In genomic region chr6:3372184-3372846, GRCh38 we compare ENCODE assay signal across 16 cellular contexts.
A peak's percentile ranks its signal among the peaks of the same experiment; 100 is the strongest.
DNase-seq lines count a peak whose midpoint lies in the region; ATAC-seq, FAIRE-seq and TF ChIP-seq lines count a peak whose summit lies in the region.
"Had no signal": no experiment of that assay in that cellular context is flagged by ENCODE, and none has a peak within 500 bp of the region (broad histone marks: within the 10 kb centered on the region; RNA-seq: fewer than 3 reads in every experiment).

No MANE protein-coding gene starts in this region.

- peaks cover 23% of the 10 kb centered on the region for H3K4me1 Mint-ChIP-seq in T-helper 2 cell treated with Interferon-gamma antibody and Interleukin-4, amounts not matched to agents 5 μg/mL and 100 μg/mL, for 36 hours (ENCODE audit: low read depth)

- no peak overlapping the region for H3K9ac ChIP-seq in HCT116 (ENCODE audit: low read length)

- no peak overlapping the region for H3K27ac Mint-ChIP-seq in T-helper 2 cell treated with Interferon-gamma antibody and Interleukin-4, amounts not matched to agents 5 μg/mL and 100 μg/mL, for 36 hours
- H3K27ac Mint-ChIP-seq: activated T-cell treated with anti-CD3 and anti-CD28 coated beads, Interleukin-2, amount 50 U/mL, for 72 hours; stimulated activated naive CD8-positive, alpha-beta T cell treated with anti-CD3 and anti-CD28 coated beads, Interleukin-15, Interleukin-2, amounts not matched to agents 100 ng/mL and 50 ng/mL, for 24 hours; T-helper 1 cell treated with Interleukin-12 subunit alpha and Interleukin-12 subunit beta and Interleukin-4 antibody, amounts not matched to agents 30 μg/mL and 1 μg/mL, for 36 hours had no signal

- no peaks in the 10 kb centered on the region for H3K36me3 Mint-ChIP-seq in T-helper 2 cell treated with Interferon-gamma antibody and Interleukin-4, amounts not matched to agents 5 μg/mL and 100 μg/mL, for 36 hours (ENCODE audit: low read depth)

- no peak for TF ChIP-seq EP300 in A549 (IDR thresholded peaks at IDR 0.05)

- in situ Hi-C loops in astrocyte of the spinal cord (cut with HindIII; ENCODE audit: low sequenced_read_pairs), result no loop called here

- POLR2A ChIA-PET in A549 (lab: Yijun Ruan, JAX), result no interaction called here
- POLR2A ChIA-PET in HCT116 (lab: Charles Lee), result no interaction called here

- H3K4me3 ChIP-seq in A549, result no peak overlapping the region
- no peak overlapping the region for H3K4me3 ChIP-seq in HCT116 (replicated peaks in 1 of 2; ENCODE audit: low read depth in 1 of 2, low read length in 2 of 2)
- no peak overlapping the region for H3K4me3 ChIP-seq in astrocyte of the spinal cord (ENCODE audit: low read depth, low read length)
- H3K4me3 ChIP-seq: lower lobe of right lung had no signal

- no peaks in the 10 kb centered on the region for H3K36me3 ChIP-seq in HCT116 (ENCODE audit: control insufficient read depth in 1 of 2, insufficient read depth in 2 of 2, low read length in 2 of 2)
- H3K36me3 ChIP-seq: lower lobe of right lung had no signal

- TF ChIP-seq RAD21 in A549 (conservative IDR thresholded peaks at IDR 0.05 in 1 of 2, IDR thresholded peaks at IDR 0.05 in 1 of 2), result no peak
- peak; percentile 27; the same call in 1 of the 2 replicates for TF ChIP-seq RAD21 in HCT116 (IDR thresholded peaks at IDR 0.05; ENCODE audit: low read depth)

- ATAC-seq in A549 (peak; percentile 15 to 64; a peak in 3 of 6 replicates), HCT116 (peak; percentile 70), HG03108 (IDR thresholded peaks at IDR 0.05; ENCODE audit: unreplicated experiment) (no peak)
- ATAC-seq: activated T-cell treated with anti-CD3 and anti-CD28 coated beads, Interleukin-2, amount 50 U/mL, for 72 hours; lower lobe of right lung had no signal

- no peak overlapping the region for H2AFZ ChIP-seq in HCT116 (ENCODE audit: low read depth, low read length, poor library complexity, severe bottlenecking)

- H4K20me1 ChIP-seq in HCT116 (ENCODE audit: insufficient read depth), result no peaks in the 10 kb centered on the region

- H3K79me2 ChIP-seq in HCT116 (ENCODE audit: insufficient read depth, low read length), result no peaks in the 10 kb centered on the region

- TF ChIP-seq POLR2A in A549 (IDR thresholded peaks at IDR 0.05; ENCODE audit: low read length) (no peak), HCT116 (IDR thresholded peaks at IDR 0.05; ENCODE audit: borderline replicate concordance, extremely low read depth, insufficient read depth, insufficient read length) (no peak)

- H3K9me2 ChIP-seq in HCT116 (ENCODE audit: insufficient read depth), result no peaks in the 10 kb centered on the region

- H3K27ac ChIP-seq in A549 (peak overlapping the region; percentile 40 to 49; a peak in 2 of 6 replicates), HCT116 (ENCODE audit: low read depth, low read length) (no peak overlapping the region)
- H3K27ac ChIP-seq: lower lobe of right lung had no signal

- RAD21 ChIA-PET in HCT116 (lab: Charles Lee; ENCODE audit: low non-redundant PET in 1 of 2, low total read pairs in 2 of 2, uncharacterized antibody in 2 of 2, unreplicated experiment in 2 of 2), result no interaction called here

- H3K4me1 ChIP-seq in A549 (peaks cover 37% of the 10 kb centered on the region), HCT116 (ENCODE audit: control insufficient read depth in 1 of 2, insufficient read depth in 2 of 2, low read length in 2 of 2) (peaks cover 21 to 38% of the 10 kb centered on the region in 2 experiments)

- 82% methylated on average over 12 of the region's 12 CpGs for WGBS in A549 (ENCODE audit: missing lambda C conversion rate)

- intact Hi-C loops in HCT116 (cut with micrococcal nuclease), result no loop called here

- peaks cover 43% of the 10 kb centered on the region for H3K27me3 Mint-ChIP-seq in T-helper 2 cell treated with Interferon-gamma antibody and Interleukin-4, amounts not matched to agents 5 μg/mL and 100 μg/mL, for 36 hours (ENCODE audit: low read depth)
- H3K27me3 Mint-ChIP-seq: stimulated activated naive CD8-positive, alpha-beta T cell treated with anti-CD3 and anti-CD28 coated beads, Interleukin-15, Interleukin-2, amounts not matched to agents 100 ng/mL and 50 ng/mL, for 24 hours had no signal

- H3K4me2 ChIP-seq in A549 (peak overlapping the region; percentile 59), HCT116 (ENCODE audit: low read length) (no peak overlapping the region)

- CTCF ChIA-PET in A549 (lab: Yijun Ruan, JAX) (interaction anchor here (0.9 to 1.0 kb wide), 2 partner anchors 56 to 93 kb away, joined by 3 to 4 read pairs; no protein-coding TSS in a partner anchor), HCT116 (lab: Charles Lee) (no interaction called here)

- H3K4me3 Mint-ChIP-seq in T-helper 2 cell treated with Interferon-gamma antibody and Interleukin-4, amounts not matched to agents 5 μg/mL and 100 μg/mL, for 36 hours, result no peak overlapping the region
- H3K4me3 Mint-ChIP-seq: activated T-cell treated with anti-CD3 and anti-CD28 coated beads, Interleukin-2, amount 50 U/mL, for 72 hours; stimulated activated naive CD8-positive, alpha-beta T cell treated with anti-CD3 and anti-CD28 coated beads, Interleukin-15, Interleukin-2, amounts not matched to agents 100 ng/mL and 50 ng/mL, for 24 hours; T-helper 1 cell treated with Interleukin-12 subunit alpha and Interleukin-12 subunit beta and Interleukin-4 antibody, amounts not matched to agents 30 μg/mL and 1 μg/mL, for 36 hours had no signal

- no peak for DNase-seq in A549 (ENCODE audit: low read depth in 1 of 2, low spot score in 1 of 2)
- no peak for DNase-seq in HCT116 (ENCODE audit: low read depth, low spot score)
- DNase-seq in astrocyte of the spinal cord (ENCODE audit: low read depth, low spot score), result no peak
- peak; percentile 21 for DNase-seq in left kidney (ENCODE audit: low read depth, low spot score)
- DNase-seq in NCI-H510A treated with DMSO at 0.1 percent for 48 hours (lab: John Stamatoyannopoulos, UW), result no peak
- no peak for DNase-seq in T-helper 2 cell treated with Interferon-gamma antibody and Interleukin-4, amounts not matched to agents 5 μg/mL and 100 μg/mL, for 36 hours (ENCODE audit: low spot score)
- DNase-seq in NCI-H82 treated with DMSO at 0.1 percent for 48 hours (lab: John Stamatoyannopoulos, UW; ENCODE audit: unreplicated experiment), result no peak
- DNase-seq: activated CD4-positive, alpha-beta T cell treated with anti-CD3 and anti-CD28 coated beads, Interleukin-2, amount 50 U/mL, for 1 hour; activated T-cell treated with anti-CD3 and anti-CD28 coated beads, Interleukin-2, amount 50 U/mL, for 72 hours; lower lobe of right lung; NCI-H1436; NCI-H524 treated with DMSO at 0.1 percent for 48 hours; RPMI8226 had no signal

- FAIRE-seq in A549 (lab: Jason Lieb, UNC), result no peak

- no TSS peak for BruUV-seq in HCT116 (replicated peaks; lab: Mats Ljungman, UMichigan)

- no peaks in the 10 kb centered on the region for H3K27me3 ChIP-seq in HCT116 (ENCODE audit: insufficient read depth, low read length)

- H3K9me3 ChIP-seq in A549, result no peaks in the 10 kb centered on the region
- no peaks in the 10 kb centered on the region for H3K9me3 ChIP-seq in HCT116 (ENCODE audit: control insufficient read depth in 1 of 2, insufficient read depth in 1 of 2, low read depth in 1 of 2, low read length in 2 of 2)
- H3K9me3 ChIP-seq: lower lobe of right lung had no signal

- TF ChIP-seq CTCF in A549 (IDR thresholded peaks at IDR 0.05) (no peak), HCT116 (IDR thresholded peaks at IDR 0.05 in 2 of 3, conservative IDR thresholded peaks at IDR 0.05 in 1 of 3; ENCODE audit: borderline replicate concordance in 1 of 3, insufficient read depth in 1 of 3, low read depth in 2 of 3, low read length in 2 of 3) (peak in 2 of 3 experiments; percentile 43 to 46; a peak in 4 of 6 replicates), astrocyte of the spinal cord (IDR thresholded peaks at IDR 0.05; ENCODE audit: low read depth, low read length) (peak; percentile 31)

- H3K9me3 Mint-ChIP-seq in T-helper 2 cell treated with Interferon-gamma antibody and Interleukin-4, amounts not matched to agents 5 μg/mL and 100 μg/mL, for 36 hours, result no peaks in the 10 kb centered on the region
- H3K9me3 Mint-ChIP-seq: activated T-cell treated with anti-CD3 and anti-CD28 coated beads, Interleukin-2, amount 50 U/mL, for 72 hours; stimulated activated naive CD8-positive, alpha-beta T cell treated with anti-CD3 and anti-CD28 coated beads, Interleukin-15, Interleukin-2, amounts not matched to agents 100 ng/mL and 50 ng/mL, for 24 hours; T-helper 1 cell treated with Interleukin-12 subunit alpha and Interleukin-12 subunit beta and Interleukin-4 antibody, amounts not matched to agents 30 μg/mL and 1 μg/mL, for 36 hours had no signal

TF ChIP-seq in A549, 52 proteins besides CTCF, POLR2A, EP300 and RAD21 (continues in another document):
- no peak for TF ChIP-seq HDAC2 (IDR thresholded peaks at IDR 0.05)
- TF ChIP-seq ZSCAN20 (CRISPR knock-in tag; IDR thresholded peaks at IDR 0.05), result no peak
- no peak for TF ChIP-seq POLR2AphosphoS2 (conservative IDR thresholded peaks at IDR 0.05; ENCODE audit: low read length)
- no peak for TF ChIP-seq TP53 (CRISPR knock-in tag; IDR thresholded peaks at IDR 0.05)
- TF ChIP-seq JUNB (IDR thresholded peaks at IDR 0.05), result no peak
- TF ChIP-seq BHLHE40 (IDR thresholded peaks at IDR 0.05; ENCODE audit: low read depth, low read length), result no peak

TF ChIP-seq in HCT116, 20 proteins besides CTCF, POLR2A, EP300 and RAD21 (continues in another document):
- TF ChIP-seq, protein P1, sequence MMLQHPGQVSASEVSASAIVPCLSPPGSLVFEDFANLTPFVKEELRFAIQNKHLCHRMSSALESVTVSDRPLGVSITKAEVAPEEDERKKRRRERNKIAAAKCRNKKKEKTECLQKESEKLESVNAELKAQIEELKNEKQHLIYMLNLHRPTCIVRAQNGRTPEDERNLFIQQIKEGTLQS (IDR thresholded peaks at IDR 0.05), result no peak
- no peak for TF ChIP-seq JUND (IDR thresholded peaks at IDR 0.05)
- TF ChIP-seq YY1 (IDR thresholded peaks at IDR 0.05; ENCODE audit: extremely low read depth, insufficient replicate concordance, low read depth, low read length), result no peak
- no peak for TF ChIP-seq TCF7L2 (IDR thresholded peaks at IDR 0.05; ENCODE audit: borderline replicate concordance, extremely low read depth, insufficient read depth, insufficient read length)

Comparison
In these comparisons a context has a peak if more than half of its experiments do, and no peak if none do; other contexts are left out.
1. Of the 6 proteins assayed by ChIP-seq in both A549 and HCT116: peak only in A549: none; only in HCT116: CTCF and RAD21; in both: none; in neither: 4.